Comparison of ENCODE assay signal across 1 cellular context in the genomic region with DNA sequence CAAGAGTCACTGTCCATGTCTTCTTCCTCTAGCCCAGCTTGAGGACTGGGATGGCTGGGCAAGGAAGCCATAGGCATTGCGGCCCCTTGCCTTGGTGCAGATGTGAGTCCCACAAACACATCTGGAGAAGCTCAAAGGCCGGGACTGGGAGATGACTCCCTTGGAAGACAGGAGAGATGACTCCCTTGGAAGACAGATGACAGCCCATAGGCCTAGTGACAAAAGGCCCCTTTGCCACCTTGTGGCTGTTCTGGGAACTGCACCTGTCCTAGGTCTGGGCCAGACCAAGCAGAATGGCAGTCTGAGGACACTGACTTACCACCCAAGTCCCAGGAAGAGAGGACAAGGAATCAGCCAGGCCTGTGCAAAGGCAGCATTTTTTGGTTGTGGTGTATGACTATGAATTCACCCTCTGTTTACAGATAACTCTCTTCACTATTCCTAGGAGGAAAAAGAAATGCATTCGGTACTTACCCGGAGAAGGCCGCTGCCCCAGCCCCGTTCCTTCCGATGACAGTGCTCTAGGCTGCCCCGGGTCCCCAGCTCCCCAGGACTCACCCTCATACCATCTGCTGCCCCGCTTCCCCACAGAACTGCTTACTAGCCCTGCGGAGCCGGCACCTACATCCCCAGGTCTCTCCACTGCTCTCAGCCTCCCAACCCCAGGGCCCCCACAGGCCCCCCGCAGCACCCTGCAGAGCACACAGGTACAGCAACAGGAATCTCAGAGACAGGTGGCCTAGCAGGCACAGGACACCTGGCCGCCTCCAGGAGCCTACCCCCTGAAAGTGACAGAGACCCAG.
TF ChIP-seq lines count a peak whose summit lies in the region.

No MANE protein-coding gene starts in this region.

TF ChIP-seq in HepG2, 621 proteins besides CTCF, POLR2A, EP300 and RAD21 (continued from another document):
- TF ChIP-seq SMC3 (IDR thresholded peaks at IDR 0.05; ENCODE audit: low read length) (peak; percentile 94), ZBTB42 (CRISPR knock-in tag; IDR thresholded peaks at IDR 0.05) (no peak), REPIN1 (CRISPR knock-in tag; IDR thresholded peaks at IDR 0.05; ENCODE audit: borderline replicate concordance, low read depth) (peak; percentile 54; the same call in 1 of the 2 replicates), YY1 (IDR thresholded peaks at IDR 0.05; ENCODE audit: insufficient read depth, insufficient replicate concordance, low read depth, low read length) (peak; percentile 19), SAP130 (CRISPR knock-in tag; IDR thresholded peaks at IDR 0.05; ENCODE audit: low read depth) (peak; percentile 35; the same call in 1 of the 2 replicates), KDM2A (CRISPR knock-in tag; IDR thresholded peaks at IDR 0.05; ENCODE audit: borderline replicate concordance, low read depth) (peak; percentile 30; the same call in 1 of the 2 replicates), STAG1 (CRISPR knock-in tag; IDR thresholded peaks at IDR 0.05) (peak; percentile 81), MTF1 (CRISPR knock-in tag; IDR thresholded peaks at IDR 0.05) (no peak), SIX4 (CRISPR knock-in tag; IDR thresholded peaks at IDR 0.05) (no peak), MIXL1 (CRISPR knock-in tag; IDR thresholded peaks at IDR 0.05) (0 out of 2 replicates have a peak, but pooled peaks have one; percentile 27), CBX5 (CRISPR knock-in tag; IDR thresholded peaks at IDR 0.05; ENCODE audit: borderline replicate concordance) (peak; percentile 85; the same call in 1 of the 2 replicates), ZFX (CRISPR knock-in tag; IDR thresholded peaks at IDR 0.05; ENCODE audit: low read depth) (peak; percentile 53; the same call in 1 of the 2 replicates), GATAD2A (CRISPR knock-in tag; IDR thresholded peaks at IDR 0.05) (0 out of 2 replicates have a peak, but pooled peaks have one; percentile 11), SOX5 (CRISPR knock-in tag; IDR thresholded peaks at IDR 0.05; ENCODE audit: borderline replicate concordance) (0 out of 2 replicates have a peak, but pooled peaks have one; percentile 16), KMT2B (CRISPR knock-in tag; IDR thresholded peaks at IDR 0.05) (0 out of 2 replicates have a peak, but pooled peaks have one; percentile 32), TGIF2 (CRISPR knock-in tag; IDR thresholded peaks at IDR 0.05) (peak; percentile 64; the same call in 1 of the 2 replicates), KAT2B (IDR thresholded peaks at IDR 0.05; ENCODE audit: borderline replicate concordance, low read depth, low read length) (no peak), ZNF572 (CRISPR knock-in tag; IDR thresholded peaks at IDR 0.05) (0 out of 2 replicates have a peak, but pooled peaks have one; percentile 10), RARA (CRISPR knock-in tag; IDR thresholded peaks at IDR 0.05) (0 out of 2 replicates have a peak, but pooled peaks have one; percentile 9), XRCC5 (optimal IDR thresholded peaks at IDR 0.05; ENCODE audit: low read length) (peak; percentile 71), ZNF660 (CRISPR knock-in tag; IDR thresholded peaks at IDR 0.05; ENCODE audit: borderline replicate concordance, low read depth) (no peak), CBFB (CRISPR knock-in tag; IDR thresholded peaks at IDR 0.05) (0 out of 2 replicates have a peak, but pooled peaks have one; percentile 14), EED (CRISPR knock-in tag; IDR thresholded peaks at IDR 0.05) (peak; percentile 35; the same call in 1 of the 2 replicates), ARNT (IDR thresholded peaks at IDR 0.05) (no peak), AGO2 (optimal IDR thresholded peaks at IDR 0.05; ENCODE audit: low read depth, low read length) (peak; percentile 59), FOXA3 (CRISPR knock-in tag; IDR thresholded peaks at IDR 0.05) (0 out of 2 replicates have a peak, but pooled peaks have one; percentile 7), MIER2 (CRISPR knock-in tag; IDR thresholded peaks at IDR 0.05) (0 out of 2 replicates have a peak, but pooled peaks have one; percentile 39), MEIS1 (CRISPR knock-in tag; IDR thresholded peaks at IDR 0.05; ENCODE audit: borderline replicate concordance) (no peak)
- TF ChIP-seq, protein P1, sequence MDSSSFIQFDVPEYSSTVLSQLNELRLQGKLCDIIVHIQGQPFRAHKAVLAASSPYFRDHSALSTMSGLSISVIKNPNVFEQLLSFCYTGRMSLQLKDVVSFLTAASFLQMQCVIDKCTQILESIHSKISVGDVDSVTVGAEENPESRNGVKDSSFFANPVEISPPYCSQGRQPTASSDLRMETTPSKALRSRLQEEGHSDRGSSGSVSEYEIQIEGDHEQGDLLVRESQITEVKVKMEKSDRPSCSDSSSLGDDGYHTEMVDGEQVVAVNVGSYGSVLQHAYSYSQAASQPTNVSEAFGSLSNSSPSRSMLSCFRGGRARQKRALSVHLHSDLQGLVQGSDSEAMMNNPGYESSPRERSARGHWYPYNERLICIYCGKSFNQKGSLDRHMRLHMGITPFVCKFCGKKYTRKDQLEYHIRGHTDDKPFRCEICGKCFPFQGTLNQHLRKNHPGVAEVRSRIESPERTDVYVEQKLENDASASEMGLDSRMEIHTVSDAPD (CRISPR knock-in tag; IDR thresholded peaks at IDR 0.05): no peak
- TF ChIP-seq, protein P2, sequence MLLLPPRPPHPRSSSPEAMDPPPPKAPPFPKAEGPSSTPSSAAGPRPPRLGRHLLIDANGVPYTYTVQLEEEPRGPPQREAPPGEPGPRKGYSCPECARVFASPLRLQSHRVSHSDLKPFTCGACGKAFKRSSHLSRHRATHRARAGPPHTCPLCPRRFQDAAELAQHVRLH (CRISPR knock-in tag; IDR thresholded peaks at IDR 0.05; ENCODE audit: borderline replicate concordance, low read depth): 0 out of 2 replicates have a peak, but pooled peaks have one; percentile 29
- TF ChIP-seq, protein P3, sequence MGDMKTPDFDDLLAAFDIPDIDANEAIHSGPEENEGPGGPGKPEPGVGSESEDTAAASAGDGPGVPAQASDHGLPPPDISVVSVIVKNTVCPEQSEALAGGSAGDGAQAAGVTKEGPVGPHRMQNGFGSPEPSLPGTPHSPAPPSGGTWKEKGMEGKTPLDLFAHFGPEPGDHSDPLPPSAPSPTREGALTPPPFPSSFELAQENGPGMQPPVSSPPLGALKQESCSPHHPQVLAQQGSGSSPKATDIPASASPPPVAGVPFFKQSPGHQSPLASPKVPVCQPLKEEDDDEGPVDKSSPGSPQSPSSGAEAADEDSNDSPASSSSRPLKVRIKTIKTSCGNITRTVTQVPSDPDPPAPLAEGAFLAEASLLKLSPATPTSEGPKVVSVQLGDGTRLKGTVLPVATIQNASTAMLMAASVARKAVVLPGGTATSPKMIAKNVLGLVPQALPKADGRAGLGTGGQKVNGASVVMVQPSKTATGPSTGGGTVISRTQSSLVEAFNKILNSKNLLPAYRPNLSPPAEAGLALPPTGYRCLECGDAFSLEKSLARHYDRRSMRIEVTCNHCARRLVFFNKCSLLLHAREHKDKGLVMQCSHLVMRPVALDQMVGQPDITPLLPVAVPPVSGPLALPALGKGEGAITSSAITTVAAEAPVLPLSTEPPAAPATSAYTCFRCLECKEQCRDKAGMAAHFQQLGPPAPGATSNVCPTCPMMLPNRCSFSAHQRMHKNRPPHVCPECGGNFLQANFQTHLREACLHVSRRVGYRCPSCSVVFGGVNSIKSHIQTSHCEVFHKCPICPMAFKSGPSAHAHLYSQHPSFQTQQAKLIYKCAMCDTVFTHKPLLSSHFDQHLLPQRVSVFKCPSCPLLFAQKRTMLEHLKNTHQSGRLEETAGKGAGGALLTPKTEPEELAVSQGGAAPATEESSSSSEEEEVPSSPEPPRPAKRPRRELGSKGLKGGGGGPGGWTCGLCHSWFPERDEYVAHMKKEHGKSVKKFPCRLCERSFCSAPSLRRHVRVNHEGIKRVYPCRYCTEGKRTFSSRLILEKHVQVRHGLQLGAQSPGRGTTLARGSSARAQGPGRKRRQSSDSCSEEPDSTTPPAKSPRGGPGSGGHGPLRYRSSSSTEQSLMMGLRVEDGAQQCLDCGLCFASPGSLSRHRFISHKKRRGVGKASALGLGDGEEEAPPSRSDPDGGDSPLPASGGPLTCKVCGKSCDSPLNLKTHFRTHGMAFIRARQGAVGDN (CRISPR knock-in tag; IDR thresholded peaks at IDR 0.05): peak; percentile 24; the same call in 1 of the 2 replicates
- TF ChIP-seq, protein P4, sequence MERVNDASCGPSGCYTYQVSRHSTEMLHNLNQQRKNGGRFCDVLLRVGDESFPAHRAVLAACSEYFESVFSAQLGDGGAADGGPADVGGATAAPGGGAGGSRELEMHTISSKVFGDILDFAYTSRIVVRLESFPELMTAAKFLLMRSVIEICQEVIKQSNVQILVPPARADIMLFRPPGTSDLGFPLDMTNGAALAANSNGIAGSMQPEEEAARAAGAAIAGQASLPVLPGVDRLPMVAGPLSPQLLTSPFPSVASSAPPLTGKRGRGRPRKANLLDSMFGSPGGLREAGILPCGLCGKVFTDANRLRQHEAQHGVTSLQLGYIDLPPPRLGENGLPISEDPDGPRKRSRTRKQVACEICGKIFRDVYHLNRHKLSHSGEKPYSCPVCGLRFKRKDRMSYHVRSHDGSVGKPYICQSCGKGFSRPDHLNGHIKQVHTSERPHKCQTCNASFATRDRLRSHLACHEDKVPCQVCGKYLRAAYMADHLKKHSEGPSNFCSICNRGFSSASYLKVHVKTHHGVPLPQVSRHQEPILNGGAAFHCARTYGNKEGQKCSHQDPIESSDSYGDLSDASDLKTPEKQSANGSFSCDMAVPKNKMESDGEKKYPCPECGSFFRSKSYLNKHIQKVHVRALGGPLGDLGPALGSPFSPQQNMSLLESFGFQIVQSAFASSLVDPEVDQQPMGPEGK (CRISPR knock-in tag; IDR thresholded peaks at IDR 0.05): peak; percentile 45; the same call in 1 of the 2 replicates
- TF ChIP-seq, protein P5, sequence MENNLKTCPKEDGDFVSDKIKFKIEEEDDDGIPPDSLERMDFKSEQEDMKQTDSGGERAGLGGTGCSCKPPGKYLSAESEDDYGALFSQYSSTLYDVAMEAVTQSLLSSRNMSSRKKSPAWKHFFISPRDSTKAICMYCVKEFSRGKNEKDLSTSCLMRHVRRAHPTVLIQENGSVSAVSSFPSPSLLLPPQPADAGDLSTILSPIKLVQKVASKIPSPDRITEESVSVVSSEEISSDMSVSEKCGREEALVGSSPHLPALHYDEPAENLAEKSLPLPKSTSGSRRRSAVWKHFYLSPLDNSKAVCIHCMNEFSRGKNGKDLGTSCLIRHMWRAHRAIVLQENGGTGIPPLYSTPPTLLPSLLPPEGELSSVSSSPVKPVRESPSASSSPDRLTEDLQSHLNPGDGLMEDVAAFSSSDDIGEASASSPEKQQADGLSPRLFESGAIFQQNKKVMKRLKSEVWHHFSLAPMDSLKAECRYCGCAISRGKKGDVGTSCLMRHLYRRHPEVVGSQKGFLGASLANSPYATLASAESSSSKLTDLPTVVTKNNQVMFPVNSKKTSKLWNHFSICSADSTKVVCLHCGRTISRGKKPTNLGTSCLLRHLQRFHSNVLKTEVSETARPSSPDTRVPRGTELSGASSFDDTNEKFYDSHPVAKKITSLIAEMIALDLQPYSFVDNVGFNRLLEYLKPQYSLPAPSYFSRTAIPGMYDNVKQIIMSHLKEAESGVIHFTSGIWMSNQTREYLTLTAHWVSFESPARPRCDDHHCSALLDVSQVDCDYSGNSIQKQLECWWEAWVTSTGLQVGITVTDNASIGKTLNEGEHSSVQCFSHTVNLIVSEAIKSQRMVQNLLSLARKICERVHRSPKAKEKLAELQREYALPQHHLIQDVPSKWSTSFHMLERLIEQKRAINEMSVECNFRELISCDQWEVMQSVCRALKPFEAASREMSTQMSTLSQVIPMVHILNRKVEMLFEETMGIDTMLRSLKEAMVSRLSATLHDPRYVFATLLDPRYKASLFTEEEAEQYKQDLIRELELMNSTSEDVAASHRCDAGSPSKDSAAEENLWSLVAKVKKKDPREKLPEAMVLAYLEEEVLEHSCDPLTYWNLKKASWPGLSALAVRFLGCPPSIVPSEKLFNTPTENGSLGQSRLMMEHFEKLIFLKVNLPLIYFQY (CRISPR knock-in tag; IDR thresholded peaks at IDR 0.05; ENCODE audit: borderline replicate concordance): 0 out of 2 replicates have a peak, but pooled peaks have one; percentile 34
